ENCODE assay signal across 8 cellular contexts in the genomic region with DNA sequence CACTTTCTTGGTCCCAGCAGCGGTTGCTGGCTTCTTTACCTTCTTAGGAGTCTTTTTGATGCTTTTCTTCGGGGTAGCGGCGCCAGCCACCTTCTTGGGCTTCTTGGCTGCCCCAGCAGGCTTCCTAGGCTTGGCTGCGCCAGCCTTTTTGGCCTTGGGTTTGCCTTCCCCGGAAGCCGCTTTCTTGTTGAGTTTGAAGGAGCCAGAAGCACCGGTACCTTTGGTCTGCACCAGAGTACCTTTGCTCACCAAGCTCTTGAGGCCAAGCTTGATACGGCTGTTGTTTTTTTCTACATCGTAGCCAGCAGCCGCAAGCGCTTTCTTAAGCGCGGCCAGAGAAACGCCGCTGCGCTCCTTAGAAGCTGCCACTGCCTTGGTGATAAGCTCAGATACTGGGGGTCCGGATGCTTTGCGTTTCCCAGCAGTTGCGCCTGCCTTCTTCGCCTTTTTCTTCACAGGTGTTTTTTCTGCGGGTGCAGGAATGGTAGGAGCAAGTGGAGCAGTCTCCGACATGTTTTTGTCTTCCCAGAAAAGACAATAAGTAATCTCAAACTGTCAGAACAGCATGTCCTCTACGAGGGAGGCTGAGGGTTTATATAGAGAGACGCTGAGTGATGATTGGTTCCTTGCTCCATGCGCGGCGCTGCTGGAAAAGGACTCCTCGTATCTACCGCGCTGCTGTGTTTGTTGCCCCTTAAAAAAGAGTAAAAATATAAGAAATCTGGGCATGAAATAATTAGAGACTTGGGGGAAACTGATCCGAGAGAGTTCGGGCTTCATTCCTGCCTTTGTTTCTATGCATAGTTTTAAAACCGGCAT.
DNase-seq lines count a peak whose midpoint lies in the region; ATAC-seq, FAIRE-seq and TF ChIP-seq lines count a peak whose summit lies in the region.

No MANE protein-coding gene starts in this region.

- peaks cover 4% of the 10 kb centered on the region for H3K27me3 Mint-ChIP-seq in astrocyte (ENCODE audit: low read depth, unreplicated experiment)

- H3K36me3 Mint-ChIP-seq in astrocyte (ENCODE audit: low read depth, unreplicated experiment) = no peaks in the 10 kb centered on the region

- peaks cover 51% of the 10 kb centered on the region for H3F3A ChIP-seq in DOHH2 (ENCODE audit: control insufficient read depth, insufficient read depth)

- no peak for FAIRE-seq in astrocyte (lab: Jason Lieb, UNC)

- H3K4me3 Mint-ChIP-seq in astrocyte (ENCODE audit: unreplicated experiment) = peak overlapping the region; percentile 86

- H3K27me3 ChIP-seq in DOHH2 (ENCODE audit: control insufficient read depth, low read length) (no peaks in the 10 kb centered on the region), astrocyte (ENCODE audit: insufficient read depth, low read length) (no peaks in the 10 kb centered on the region), iPS DF 6.9 (ENCODE audit: control insufficient read depth, insufficient read depth, low read length) (no peaks in the 10 kb centered on the region), skeletal muscle tissue (ENCODE audit: control insufficient read depth in 3 of 3, insufficient read depth in 3 of 3, low read length in 3 of 3) (peaks cover 62 to 73% (median 72%) of the 10 kb centered on the region in 3 donors)

- no peaks in the 10 kb centered on the region for H4K20me1 ChIP-seq in DOHH2 (ENCODE audit: control insufficient read depth, insufficient read depth, low read depth, low read length)
- H4K20me1 ChIP-seq in astrocyte (ENCODE audit: insufficient read depth, low read length) = no peaks in the 10 kb centered on the region

- peak overlapping the region; percentile 71 for H3K4me3 ChIP-seq in DOHH2 (ENCODE audit: low read length)
- H3K4me3 ChIP-seq in astrocyte (ENCODE audit: insufficient read depth, low read depth, low read length) = peak overlapping the region; percentile 62
- H3K4me3 ChIP-seq in iPS DF 6.9 (ENCODE audit: low read length) = peak overlapping the region; percentile 60
- H3K4me3 ChIP-seq in skeletal muscle tissue (ENCODE audit: low read length in 3 of 3) = peak overlapping the region; percentile 55 to 60 (median 59)

- peaks cover 52% of the 10 kb centered on the region for H3K4me1 ChIP-seq in DOHH2 (ENCODE audit: control insufficient read depth, low read length)
- peaks cover 4% of the 10 kb centered on the region for H3K4me1 ChIP-seq in astrocyte (ENCODE audit: insufficient read depth, low read length)
- H3K4me1 ChIP-seq in iPS DF 6.9 (ENCODE audit: control insufficient read depth, insufficient read depth, low read length) = no peaks in the 10 kb centered on the region
- H3K4me1 ChIP-seq in skeletal muscle tissue (ENCODE audit: control insufficient read depth in 3 of 3, insufficient read depth in 3 of 3, low read length in 3 of 3) = peaks cover 14 to 16% (median 14%) of the 10 kb centered on the region in 3 donors

- H2AFZ ChIP-seq in astrocyte (ENCODE audit: low read depth, low read length) = peak overlapping the region; percentile 64

- H3K9me3 Mint-ChIP-seq in astrocyte (ENCODE audit: unreplicated experiment) = no peaks in the 10 kb centered on the region

- no peaks in the 10 kb centered on the region for H3K79me2 ChIP-seq in DOHH2 (ENCODE audit: control insufficient read depth, low read length)
- H3K79me2 ChIP-seq in astrocyte (ENCODE audit: insufficient read depth, low read length) = no peaks in the 10 kb centered on the region

- H3K4me2 ChIP-seq in DOHH2 (ENCODE audit: low read length) (peak overlapping the region; percentile 73), astrocyte (ENCODE audit: low read length) (peak overlapping the region; percentile 90)

- H3K9me3 ChIP-seq in DOHH2 (ENCODE audit: control insufficient read depth, insufficient read depth, low read length) (no peaks in the 10 kb centered on the region), astrocyte (ENCODE audit: insufficient read depth, low read depth, low read length) (no peaks in the 10 kb centered on the region), iPS DF 6.9 (ENCODE audit: control insufficient read depth, insufficient read depth, low read length) (no peaks in the 10 kb centered on the region), skeletal muscle tissue (ENCODE audit: control insufficient read depth in 3 of 3, low read length in 3 of 3) (no peaks in the 10 kb centered on the region)

- TF ChIP-seq CTCF in DOHH2 (IDR thresholded peaks at IDR 0.05; ENCODE audit: low read depth, low read length, poor library complexity, severe bottlenecking) = no peak
- TF ChIP-seq CTCF in astrocyte (IDR thresholded peaks at IDR 0.05; ENCODE audit: insufficient read depth, low read depth, low read length) = no peak

- peak; percentile 41 for ATAC-seq in GM21515 (IDR thresholded peaks at IDR 0.05; ENCODE audit: unreplicated experiment)
- ATAC-seq in GM18519 (IDR thresholded peaks at IDR 0.05; ENCODE audit: low FRiP score, unreplicated experiment) = no peak

- peak; percentile 71 for DNase-seq in HuH-7 (ENCODE audit: low spot score)
- peak; percentile 66 for DNase-seq in SKM-1 (lab: John Stamatoyannopoulos, UW; ENCODE audit: unreplicated experiment)
- peak; percentile 69 for DNase-seq in astrocyte (ENCODE audit: low read depth)
- no peak for DNase-seq in iPS DF 6.9 (ENCODE audit: low read depth, low spot score)

- H3K27ac ChIP-seq in DOHH2 (ENCODE audit: low read depth, low read length) = peak overlapping the region; percentile 91
- peak overlapping the region; percentile 24 for H3K27ac ChIP-seq in astrocyte (ENCODE audit: low read depth, low read length)
- H3K27ac ChIP-seq in iPS DF 6.9 (ENCODE audit: low read length) = peak overlapping the region; percentile 51
- peak overlapping the region; percentile 16 for H3K27ac ChIP-seq in skeletal muscle tissue (ENCODE audit: low read depth, low read length)

- H3K27ac Mint-ChIP-seq in astrocyte (ENCODE audit: unreplicated experiment) = no peak overlapping the region

- no peaks in the 10 kb centered on the region for H3K4me1 Mint-ChIP-seq in astrocyte (ENCODE audit: low read depth, unreplicated experiment)

- no peaks in the 10 kb centered on the region for H3K9me2 ChIP-seq in DOHH2 (replicated peaks; ENCODE audit: control insufficient read depth, low read length)

- H3K9ac ChIP-seq in astrocyte (ENCODE audit: low read length) (peak overlapping the region; percentile 77), skeletal muscle tissue (ENCODE audit: low read depth in 1 of 3, low read length in 3 of 3) (peak overlapping the region; percentile 54 to 68 (median 60))

- no CpG with 5 or more reads among the region's 34 CpGs for WGBS in iPS DF 6.9 (ENCODE audit: insufficient coverage, insufficient read length)

- no peaks in the 10 kb centered on the region for H3K36me3 ChIP-seq in DOHH2 (ENCODE audit: control insufficient read depth, low read length)
- no peaks in the 10 kb centered on the region for H3K36me3 ChIP-seq in astrocyte (ENCODE audit: insufficient read depth, low read length)
- H3K36me3 ChIP-seq in iPS DF 6.9 (ENCODE audit: control insufficient read depth, insufficient read depth, low read length) = no peaks in the 10 kb centered on the region
- H3K36me3 ChIP-seq in skeletal muscle tissue (ENCODE audit: control insufficient read depth in 3 of 3, insufficient read depth in 3 of 3, low read length in 3 of 3) = no peaks in the 10 kb centered on the region

Comparison
In these comparisons a context has a peak if more than half of its experiments do, and no peak if none do; other contexts are left out.
1. H3K27ac ChIP-seq: peak in every context shown above with its lines; median percentile 91 in DOHH2; 51 in iPS DF 6.9; 24 in astrocyte; 16 in skeletal muscle tissue.